Comparison of ENCODE assay signal across 8 cellular contexts in the genomic region with DNA sequence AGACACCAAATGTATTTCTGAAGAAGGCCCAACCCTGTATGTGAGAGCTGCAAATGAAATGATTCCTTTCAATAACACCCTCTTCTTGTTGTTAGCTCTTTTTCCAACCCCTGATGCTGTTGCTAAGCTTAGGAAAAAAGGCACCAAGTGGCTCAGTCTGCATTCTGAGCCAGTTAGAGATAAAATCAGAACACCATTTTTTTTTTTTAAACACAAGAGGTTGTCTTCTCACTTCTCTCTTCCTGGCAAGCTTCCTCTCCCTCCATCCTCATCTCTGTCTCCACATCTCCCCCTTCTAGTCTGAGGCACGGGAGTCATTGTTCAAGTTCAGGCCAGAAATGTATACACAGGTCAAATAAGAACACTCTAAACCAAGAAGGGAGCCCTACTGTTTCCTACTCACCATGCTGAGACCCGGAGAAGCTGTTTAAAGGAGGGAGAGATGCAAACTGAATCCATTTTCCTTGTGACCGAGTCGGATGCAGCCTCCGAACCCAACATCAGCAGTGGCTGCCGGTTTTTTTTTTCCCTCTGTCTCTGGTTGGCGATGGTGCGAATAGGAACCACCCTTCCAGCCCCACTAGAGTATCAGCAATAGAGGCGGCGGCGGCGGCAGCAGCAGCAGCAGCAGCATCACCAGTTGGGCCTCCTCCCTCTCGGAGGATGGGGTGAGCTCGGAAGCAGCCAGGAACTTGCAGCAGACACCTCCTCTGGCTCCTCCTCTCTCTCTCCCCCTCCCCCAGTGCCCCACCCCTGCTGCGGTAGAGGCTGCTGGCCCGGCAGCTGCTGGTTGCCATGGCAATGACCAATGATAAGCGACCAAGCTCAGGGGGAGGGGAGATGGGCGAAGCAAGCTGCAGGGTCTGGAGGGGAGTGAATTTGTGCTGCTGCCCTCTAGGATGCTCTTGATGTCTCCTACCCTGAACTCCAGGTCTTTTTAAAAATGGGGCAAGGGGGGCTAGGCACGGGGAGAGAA. TPM values are rescaled to one million over a fixed set of nuclear protein-coding genes. Genes with fewer than 3 reads are reported as not detected.
DNase-seq lines count a peak whose midpoint lies in the region; ATAC-seq and TF ChIP-seq lines count a peak whose summit lies in the region.

A gene (minus strand): TSS at position 676 of the 976 bp plus-strand sequence. CDS start 110,922 bp downstream, outside the sequence.

- peak within 1 kb of the TSS; percentile 93 for H3K9ac ChIP-seq in Loucy (ENCODE audit: low read depth, low read length, poor library complexity, severe bottlenecking)

- WGBS in tibial nerve, 2 donors = 1% methylated on average over 18 of the region's 19 CpGs

- H3K27me3 ChIP-seq in CD4-positive, CD25-positive, alpha-beta regulatory T cell (ENCODE audit: control insufficient read depth, insufficient read depth, low read length) = no peaks in the 10 kb centered on the region
- H3K27me3 ChIP-seq in Loucy (ENCODE audit: insufficient read depth, low read length, poor library complexity, severe bottlenecking) (no peaks in the 10 kb centered on the region), RWPE2 (ENCODE audit: insufficient read depth, poor library complexity, severe bottlenecking) (peaks cover 57% of the 10 kb centered on the region), tibial nerve (no peaks in the 10 kb centered on the region)

- H3K9me3 ChIP-seq in CD4-positive, CD25-positive, alpha-beta regulatory T cell (ENCODE audit: control insufficient read depth in 2 of 2, low read length in 2 of 2) = no peaks in the 10 kb centered on the region
- H3K9me3 ChIP-seq in Loucy (ENCODE audit: insufficient read depth, low read depth, low read length) (no peaks in the 10 kb centered on the region), RWPE2 (ENCODE audit: severe bottlenecking) (no peaks in the 10 kb centered on the region), tibial nerve (no peaks in the 10 kb centered on the region)

- no peaks in the 10 kb centered on the region for H3K36me3 ChIP-seq in CD4-positive, CD25-positive, alpha-beta regulatory T cell (ENCODE audit: control insufficient read depth, insufficient read depth, low read length)
- no peaks in the 10 kb centered on the region for H3K36me3 ChIP-seq in Loucy (ENCODE audit: insufficient read depth, low read length)
- no peaks in the 10 kb centered on the region for H3K36me3 ChIP-seq in RWPE2 (ENCODE audit: low read depth)
- no peaks in the 10 kb centered on the region for H3K36me3 ChIP-seq in tibial nerve

- H3K9me2 ChIP-seq in Loucy (replicated peaks; ENCODE audit: low read depth, low read length) = no peaks in the 10 kb centered on the region

- DNase-seq in CD4-positive, CD25-positive, alpha-beta regulatory T cell = peak; percentile 71 to 85 (median 74)
- no peak for DNase-seq in RWPE2 (ENCODE audit: low spot score)
- peak; percentile 67 for DNase-seq in activated naive CD4-positive, alpha-beta T cell treated with anti-CD3 and anti-CD28 coated beads for 36 hours
- DNase-seq in Right ventricle myocardium inferior (ENCODE audit: missing footprints) = peak; percentile 81
- DNase-seq in pons (ENCODE audit: low spot score) = peak; percentile 97
- DNase-seq in tibial nerve (ENCODE audit: low spot score in 2 of 2) = peak; percentile 52 to 68

- H3K9me3 Mint-ChIP-seq in CD4-positive, CD25-positive, alpha-beta regulatory T cell = no peaks in the 10 kb centered on the region
- H3K9me3 Mint-ChIP-seq in activated naive CD4-positive, alpha-beta T cell treated with anti-CD3 and anti-CD28 coated beads for 36 hours = no peaks in the 10 kb centered on the region

- ATAC-seq in CD4-positive, CD25-positive, alpha-beta regulatory T cell (ENCODE audit: low read depth in 2 of 2) = peak; percentile 93 to 98
- ATAC-seq in GM21423 (IDR thresholded peaks at IDR 0.05; ENCODE audit: unreplicated experiment) = peak; percentile 87
- peak; percentile 67; the same call in 2 of the 3 replicates for ATAC-seq in RWPE2 (ENCODE audit: low read depth)
- peak; percentile 81 for ATAC-seq in Right ventricle myocardium inferior

- TF ChIP-seq EP300 in tibial nerve (IDR thresholded peaks at IDR 0.05) = peak in 1 of 2 donors; percentile 81

- H3K79me2 ChIP-seq in Loucy (ENCODE audit: insufficient read depth, low read length) = peaks cover 39% of the 10 kb centered on the region

- H3K27ac ChIP-seq in CD4-positive, CD25-positive, alpha-beta regulatory T cell (ENCODE audit: insufficient read depth, low read length, poor library complexity, severe bottlenecking) = peak within 1 kb of the TSS; percentile 45
- H3K27ac ChIP-seq in RWPE2 (ENCODE audit: poor library complexity, severe bottlenecking) (no peak within 1 kb of the TSS), tibial nerve (peak within 1 kb of the TSS; percentile 21 to 76 (median 52))

- no peaks in the 10 kb centered on the region for H3K36me3 Mint-ChIP-seq in CD4-positive, CD25-positive, alpha-beta regulatory T cell
- no peaks in the 10 kb centered on the region for H3K36me3 Mint-ChIP-seq in activated naive CD4-positive, alpha-beta T cell treated with anti-CD3 and anti-CD28 coated beads for 36 hours (ENCODE audit: low read depth)

- CTCF ChIA-PET in activated naive CD4-positive, alpha-beta T cell treated with anti-CD3 and anti-CD28 coated beads for 36 hours (lab: Charles Lee) = interaction anchor here (0.6 kb wide), 1 partner anchor 152 kb away, joined by 3 read pairs; no protein-coding TSS in a partner anchor

- peaks cover 1% of the 10 kb centered on the region for H4K20me1 ChIP-seq in Loucy (ENCODE audit: insufficient read depth, low read length, poor library complexity, severe bottlenecking)

- peak within 1 kb of the TSS; percentile 88 for H3K4me2 ChIP-seq in Loucy (ENCODE audit: low read depth, low read length, poor library complexity, severe bottlenecking)

- intact Hi-C loops in activated naive CD4-positive, alpha-beta T cell treated with anti-CD3 and anti-CD28 coated beads for 36 hours (cut with micrococcal nuclease) = no loop called here
- intact Hi-C loops in Right ventricle myocardium inferior (cut with DNase I) = no loop called here

- peaks cover 5 to 25% (median 7%) of the 10 kb centered on the region in 4 donors for H3K4me1 Mint-ChIP-seq in CD4-positive, CD25-positive, alpha-beta regulatory T cell
- H3K4me1 Mint-ChIP-seq in activated naive CD4-positive, alpha-beta T cell treated with anti-CD3 and anti-CD28 coated beads for 36 hours (ENCODE audit: low read depth) = peaks cover 4% of the 10 kb centered on the region

- peak within 1 kb of the TSS; percentile 64 for H3K4me3 ChIP-seq in CD4-positive, CD25-positive, alpha-beta regulatory T cell (ENCODE audit: low read depth, low read length)
- H3K4me3 ChIP-seq in Loucy (ENCODE audit: low read length, poor library complexity, severe bottlenecking) (peak within 1 kb of the TSS; percentile 99), RWPE2 (ENCODE audit: severe bottlenecking) (no peak within 1 kb of the TSS), tibial nerve (peak within 1 kb of the TSS; percentile 29 to 55 (median 34))

- peak; percentile 19 to 67 for TF ChIP-seq POLR2A in tibial nerve (IDR thresholded peaks at IDR 0.05)

- peak; percentile 35 for TF ChIP-seq CTCF in Loucy (conservative IDR thresholded peaks at IDR 0.05; ENCODE audit: low read length)
- no peak for TF ChIP-seq CTCF in RWPE2 (IDR thresholded peaks at IDR 0.05; ENCODE audit: poor library complexity, severe bottlenecking)
- TF ChIP-seq CTCF in tibial nerve (IDR thresholded peaks at IDR 0.05) = peak in 1 of 5 experiments; percentile 8

- H2AFZ ChIP-seq in Loucy (ENCODE audit: low read length) = peak within 1 kb of the TSS; percentile 98

- H3K4me3 Mint-ChIP-seq in CD4-positive, CD25-positive, alpha-beta regulatory T cell = peak within 1 kb of the TSS; percentile 76 to 89 (median 86)
- H3K4me3 Mint-ChIP-seq in activated naive CD4-positive, alpha-beta T cell treated with anti-CD3 and anti-CD28 coated beads for 36 hours = peak within 1 kb of the TSS; percentile 66

- H3K4me1 ChIP-seq in CD4-positive, CD25-positive, alpha-beta regulatory T cell (ENCODE audit: control insufficient read depth, insufficient read depth, low read length, poor library complexity, severe bottlenecking) = no peaks in the 10 kb centered on the region
- H3K4me1 ChIP-seq in Loucy (ENCODE audit: insufficient read depth, low read length, poor library complexity, severe bottlenecking) = peaks cover 50% of the 10 kb centered on the region
- H3K4me1 ChIP-seq in RWPE2 (ENCODE audit: insufficient read depth, poor library complexity, severe bottlenecking) = no peaks in the 10 kb centered on the region
- peaks cover 0 to 21% (median 0%) of the 10 kb centered on the region in 4 donors for H3K4me1 ChIP-seq in tibial nerve

- peaks cover 4% of the 10 kb centered on the region for H3F3A ChIP-seq in Loucy (ENCODE audit: low read depth)

- H3K27me3 Mint-ChIP-seq in CD4-positive, CD25-positive, alpha-beta regulatory T cell = no peaks in the 10 kb centered on the region
- peaks cover 18% of the 10 kb centered on the region for H3K27me3 Mint-ChIP-seq in activated naive CD4-positive, alpha-beta T cell treated with anti-CD3 and anti-CD28 coated beads for 36 hours (ENCODE audit: low read depth)

- H3K27ac Mint-ChIP-seq in CD4-positive, CD25-positive, alpha-beta regulatory T cell = peak within 1 kb of the TSS in 2 of 3 donors; percentile 39 to 73
- H3K27ac Mint-ChIP-seq in activated naive CD4-positive, alpha-beta T cell treated with anti-CD3 and anti-CD28 coated beads for 36 hours = no peak within 1 kb of the TSS

RNA-seq across cellular contexts. Expression of the gene that starts here (rescaled TPM):
- total RNA-seq in CD4-positive, CD25-positive, alpha-beta regulatory T cell = 2.9 TPM
- polyA plus RNA-seq in CD4-positive, CD25-positive, alpha-beta regulatory T cell = 1 to 10 TPM in 3 of 4 donors, under 1 TPM in 1; 0.26 to 5.0 (median 2.2) TPM
- under 1 TPM; 0.14 to 0.17 TPM for total RNA-seq in activated naive CD4-positive, alpha-beta T cell treated with anti-CD3 and anti-CD28 coated beads for 36 hours
- total RNA-seq in Right ventricle myocardium inferior = 0.16 TPM
- 10 to 100 TPM in 3 of 4 donors, 1 to 10 TPM in 1; 7.2 to 22.7 (median 13.5) TPM for total RNA-seq in tibial nerve

Comparison
In these comparisons a context has a peak if more than half of its experiments do, and no peak if none do; other contexts are left out.
1. Peak in DNase-seq in activated naive CD4-positive, alpha-beta T cell treated with anti-CD3 and anti-CD28 coated beads for 36 hours; RNA of the gene not detected or under 1 TPM.
2. Peak in DNase-seq and ATAC-seq in Right ventricle myocardium inferior; RNA of the gene not detected or under 1 TPM.